Comparison of ENCODE assay signal across 28 cellular contexts in the genomic region with DNA sequence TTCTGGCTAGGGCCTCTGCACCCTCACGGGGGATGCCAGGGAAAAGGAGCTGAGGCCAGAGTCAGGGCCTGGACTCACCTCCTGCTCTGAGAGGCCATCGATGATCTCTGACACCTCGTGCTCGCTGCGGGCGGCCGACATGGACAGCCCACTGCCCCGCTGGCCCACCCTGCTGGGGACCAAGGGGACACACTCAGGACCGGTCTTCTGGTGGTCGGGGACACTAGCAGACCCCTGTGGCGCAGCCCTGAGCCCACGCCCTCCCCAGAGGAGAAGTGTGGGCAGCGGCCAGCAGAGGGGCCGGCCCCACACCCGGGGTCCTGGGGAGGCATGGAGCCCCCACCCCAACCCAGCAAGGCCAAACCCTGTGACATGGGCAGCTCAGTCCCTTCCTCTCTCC.
DNase-seq lines count a peak whose midpoint lies in the region; ATAC-seq, FAIRE-seq and TF ChIP-seq lines count a peak whose summit lies in the region.
"Had no signal": no experiment of that assay in that cellular context is flagged by ENCODE, and none has a peak within 500 bp of the region (broad histone marks: within the 10 kb centered on the region; RNA-seq: fewer than 3 reads in every experiment).

No MANE protein-coding gene starts in this region.

- H3K27me3 ChIP-seq in BLaER1 (no peaks in the 10 kb centered on the region), WERI-Rb-1 (ENCODE audit: insufficient read depth, low read depth, severe bottlenecking) (no peaks in the 10 kb centered on the region), gastrocnemius medialis (no peaks in the 10 kb centered on the region), BE2C (no peaks in the 10 kb centered on the region)

- H3K36me3 ChIP-seq in BLaER1, result peaks cover 69% of the 10 kb centered on the region
- peaks cover 49% of the 10 kb centered on the region for H3K36me3 ChIP-seq in WERI-Rb-1
- H3K36me3 ChIP-seq in kidney (ENCODE audit: control insufficient read depth in 1 of 2, insufficient read depth in 2 of 2, low read length in 2 of 2), result peaks cover 2 to 28% of the 10 kb centered on the region in 2 donors
- peaks cover 0 to 30% of the 10 kb centered on the region in 2 donors for H3K36me3 ChIP-seq in gastrocnemius medialis
- peaks cover 54% of the 10 kb centered on the region for H3K36me3 ChIP-seq in BE2C

- H3K9ac ChIP-seq in BLaER1 (peak overlapping the region; percentile 51), kidney (ENCODE audit: low read length in 2 of 2) (no peak overlapping the region)

- H3K4me3 ChIP-seq in BLaER1 (no peak overlapping the region), WERI-Rb-1 (ENCODE audit: low read depth, low read length) (no peak overlapping the region), kidney (ENCODE audit: low read length in 2 of 2) (no peak overlapping the region), gastrocnemius medialis (no peak overlapping the region), BE2C (ENCODE audit: low read depth, low read length) (no peak overlapping the region)
- H3K4me3 ChIP-seq: prostate gland, thoracic aorta had no signal

- H4K20me1 ChIP-seq in BLaER1, result peaks cover 59% of the 10 kb centered on the region

- peak overlapping the region; percentile 78 for H3K4me2 ChIP-seq in BLaER1

- in situ Hi-C loops in gastrocnemius medialis (cut with MboI; ENCODE audit: low sequenced_read_pairs in 4 of 4), result no loop called here

- H3K9me3 ChIP-seq in BLaER1 (no peaks in the 10 kb centered on the region), WERI-Rb-1 (ENCODE audit: severe bottlenecking) (no peaks in the 10 kb centered on the region), kidney (ENCODE audit: control insufficient read depth in 1 of 2, low read length in 2 of 2) (no peaks in the 10 kb centered on the region), gastrocnemius medialis (no peaks in the 10 kb centered on the region), BE2C (no peaks in the 10 kb centered on the region)
- H3K9me3 ChIP-seq: prostate gland, thoracic aorta had no signal

- ATAC-seq in gastrocnemius medialis, result no peak
- ATAC-seq: activated CD8-positive, alpha-beta T cell treated with anti-CD3 and anti-CD28 coated beads for 36 hours; left ventricle myocardium superior; naive thymus-derived CD8-positive, alpha-beta T cell; PC-3 had no signal

- TF ChIP-seq CTCF in WERI-Rb-1 (IDR thresholded peaks at IDR 0.05; ENCODE audit: low read depth, low read length) (no peak), kidney (IDR thresholded peaks at IDR 0.05; ENCODE audit: borderline replicate concordance, extremely low read depth, insufficient read depth) (no peak), gastrocnemius medialis (IDR thresholded peaks at IDR 0.05 in 4 of 5, conservative IDR thresholded peaks at IDR 0.05 in 1 of 5) (no peak), BE2C (IDR thresholded peaks at IDR 0.05; ENCODE audit: low read depth, low read length) (no peak)

- intact Hi-C loops in kidney (cut with DNase I) (no loop called here), gastrocnemius medialis (cut with DNase I; ENCODE audit: low total_unique reads) (no loop called here)

- H3K27ac ChIP-seq in BLaER1 (peak overlapping the region; percentile 64; the same call in 1 of the 2 replicates), WERI-Rb-1 (peak overlapping the region; percentile 86), kidney (ENCODE audit: low read depth in 2 of 2, low read length in 2 of 2) (peak overlapping the region; percentile 59 to 81), gastrocnemius medialis (peak overlapping the region in 3 of 4 donors; percentile 60 to 68 (median 64))

- H3K4me1 ChIP-seq in BLaER1 (peaks cover 54% of the 10 kb centered on the region), kidney (ENCODE audit: control insufficient read depth in 1 of 2, insufficient read depth in 1 of 2, low read depth in 1 of 2, low read length in 2 of 2) (peaks cover 12 to 20% of the 10 kb centered on the region in 2 donors), gastrocnemius medialis (peaks cover 28 to 29% of the 10 kb centered on the region in 2 donors), BE2C (peaks cover 30% of the 10 kb centered on the region)
- H3K4me1 ChIP-seq: prostate gland had no signal

- TF ChIP-seq POLR2A in gastrocnemius medialis (IDR thresholded peaks at IDR 0.05), result no peak

- no peak for DNase-seq in WERI-Rb-1
- no peak for DNase-seq in kidney
- no peak for DNase-seq in gastrocnemius medialis
- no peak for DNase-seq in BE2C
- DNase-seq in SHP77 (lab: John Stamatoyannopoulos, UW), result no peak
- DNase-seq in stimulated activated CD4-positive, alpha-beta T cell treated with anti-CD3 and anti-CD28 coated beads, Interleukin-12 subunit alpha, Interleukin-12 subunit beta, amount 100 ng/mL, for 4 hours, result no peak
- DNase-seq in A172 (ENCODE audit: low spot score), result no peak
- DNase-seq: activated CD8-positive, alpha-beta memory T cell treated with anti-CD3 and anti-CD28 coated beads, Interleukin-2, amount 50 U/mL, for 48 hours; activated CD8-positive, alpha-beta T cell treated with anti-CD3 and anti-CD28 coated beads for 36 hours; activated naive CD4-positive, alpha-beta T cell treated with anti-CD3 and anti-CD28 coated beads for 36 hours; cerebellar nuclear complex; DMS153; HCEC 1CT; left ventricle myocardium superior; naive thymus-derived CD8-positive, alpha-beta T cell; NCI-H146; NCI-H2107; NCI-H345; NCI-H69; occipital lobe; PC-3; Right ventricle myocardium superior; stimulated activated naive CD4-positive, alpha-beta T cell had no signal

- FAIRE-seq in kidney (lab: Jason Lieb, UNC), result no peak
- FAIRE-seq: endometrium, islet of Langerhans had no signal
